ENCODE assay signal across 1 cellular context in genomic region chrX:103776586-103776985, GRCh38.
TF ChIP-seq lines count a peak whose summit lies in the region.

Gene PLP1 (plus strand): TSS chrX:103776840. CDS start chrX:103776996, 156 bp downstream.

TF ChIP-seq in WTC11, 78 proteins besides CTCF, POLR2A, EP300 and RAD21 (continued from another document):
- TF ChIP-seq ATF3 (CRISPR knock-in tag; conservative IDR thresholded peaks at IDR 0.05) (no peak), ZNF423 (CRISPR knock-in tag; IDR thresholded peaks at IDR 0.05) (no peak)
